In the genomic region with DNA sequence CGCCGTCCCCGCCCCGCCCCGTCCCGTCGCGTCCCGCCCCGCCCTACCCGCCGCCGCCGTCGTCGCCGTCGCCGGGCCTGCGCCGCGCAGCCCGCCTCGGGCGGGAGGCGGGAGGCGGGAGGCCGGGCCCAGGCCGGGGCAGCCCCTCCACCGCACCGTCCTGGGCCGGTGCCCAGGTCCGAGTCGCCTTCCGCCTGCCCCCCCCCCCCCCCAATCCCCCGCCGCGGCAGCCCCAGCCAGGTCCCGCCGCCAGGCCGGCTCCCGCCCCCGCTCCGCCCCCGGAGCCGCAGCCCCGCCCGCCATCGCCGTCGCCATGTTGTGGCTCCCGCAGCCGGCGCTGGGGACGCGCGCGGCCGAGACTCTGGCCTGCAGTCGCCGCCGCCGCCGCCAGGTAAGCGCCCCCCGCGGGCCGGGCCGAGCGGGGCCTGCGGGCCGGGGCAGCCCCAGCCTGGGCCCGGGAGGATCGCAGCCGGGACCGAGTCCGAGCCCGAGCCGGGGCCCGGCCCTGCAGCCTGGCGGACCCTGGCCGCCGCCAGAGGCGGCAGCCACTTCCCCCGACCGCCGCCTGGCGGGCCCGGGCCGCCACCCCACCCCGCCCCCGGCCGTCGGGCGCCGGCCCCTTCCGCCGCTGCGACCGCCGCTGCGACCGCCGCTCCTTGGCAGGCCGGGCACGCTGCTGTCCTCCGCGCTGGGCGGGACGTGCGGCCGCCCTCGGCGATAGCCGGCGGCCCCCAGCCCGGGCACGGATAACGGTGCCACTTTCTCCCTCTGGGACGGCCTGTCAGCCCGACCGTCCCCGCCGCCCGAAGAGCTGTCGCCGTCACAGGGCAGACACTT, we compare ENCODE assay signal across 8 cellular contexts. TPM values are rescaled to one million over a fixed set of nuclear protein-coding genes. Genes with fewer than 3 reads are reported as not detected.
DNase-seq lines count a peak whose midpoint lies in the region; ATAC-seq and TF ChIP-seq lines count a peak whose summit lies in the region.

ZNF592 (plus strand) TSS at position 319 of the 837 bp plus-strand sequence. CDS start 34,084 bp downstream, outside the sequence.

- H3K27ac Mint-ChIP-seq in activated naive CD4-positive, alpha-beta T cell treated with anti-CD3 and anti-CD28 coated beads, Interleukin-2, amount 50 U/mL, for 72 hours: peak within 1 kb of the TSS; percentile 93 to 97

- DNase-seq in DMS53 treated with DMSO at 0.1 percent for 48 hours (lab: John Stamatoyannopoulos, UW; ENCODE audit: unreplicated experiment) (peak; percentile 31), SKM-1 treated with dmso at 0.1 percent for 144 hours (lab: John Stamatoyannopoulos, UW; ENCODE audit: unreplicated experiment) (peak; percentile 62), head of caudate nucleus (peak in 41 of 42 donors; percentile 8 to 92 (median 80)), ovary (peak; percentile 86 to 91 (median 89)), tibial artery (peak; percentile 76 to 93)
- DNase-seq in activated naive CD4-positive, alpha-beta T cell treated with anti-CD3 and anti-CD28 coated beads, Interleukin-2, amount 50 U/mL, for 72 hours (ENCODE audit: low spot score in 2 of 2): peak; percentile 76 to 85

- H3K9me3 ChIP-seq in HUES64 (ENCODE audit: insufficient read depth, low read depth, low read length) (no peaks in the 10 kb centered on the region), ovary (no peaks in the 10 kb centered on the region), tibial artery (no peaks in the 10 kb centered on the region)

- intact Hi-C loops in head of caudate nucleus (cut with DNase I) (loop anchor here (5.0 kb wide), 3 partner anchors 36 to 116 kb away; partner anchors contain the start of gene WDR73), ovary (cut with DNase I) (loop anchor here in 3 of 4 donors (5.0 to 10.0 kb wide), 4 partner anchors 64 to 166 kb away; partner anchors contain the start of gene ALPK3 (in 1 of the 3)), tibial artery (cut with DNase I; ENCODE audit: low total_unique reads) (loop anchor here (2.0 to 5.0 kb wide), 2 partner anchors 32 to 91 kb away; partner anchors contain the start of genes NMB and SEC11A)

- peak; percentile 62 for ATAC-seq in GM21423 (IDR thresholded peaks at IDR 0.05; ENCODE audit: unreplicated experiment)
- peak; percentile 67 to 74 for ATAC-seq in activated naive CD4-positive, alpha-beta T cell treated with anti-CD3 and anti-CD28 coated beads, Interleukin-2, amount 50 U/mL, for 72 hours

- peak within 1 kb of the TSS; percentile 85 for H3K9ac ChIP-seq in HUES64 (ENCODE audit: low read depth, low read length)

- H3K4me3 ChIP-seq in HUES64 (ENCODE audit: low read length) (peak within 1 kb of the TSS; percentile 94), ovary (peak within 1 kb of the TSS; percentile 88), tibial artery (peak within 1 kb of the TSS; percentile 89 to 93)

- peaks cover 0 to 4% of the 10 kb centered on the region in 2 donors for H3K9me3 Mint-ChIP-seq in activated naive CD4-positive, alpha-beta T cell treated with anti-CD3 and anti-CD28 coated beads, Interleukin-2, amount 50 U/mL, for 72 hours

- TF ChIP-seq CTCF in ovary (IDR thresholded peaks at IDR 0.05) (peak in 2 of 3 donors; percentile 68 to 76), tibial artery (IDR thresholded peaks at IDR 0.05) (peak in 1 of 2 experiments; percentile 84)

- H3K36me3 Mint-ChIP-seq in activated naive CD4-positive, alpha-beta T cell treated with anti-CD3 and anti-CD28 coated beads, Interleukin-2, amount 50 U/mL, for 72 hours: peaks cover 22 to 33% of the 10 kb centered on the region in 2 donors

- H3K36me3 ChIP-seq in HUES64 (ENCODE audit: insufficient read depth, low read length) (no peaks in the 10 kb centered on the region), ovary (no peaks in the 10 kb centered on the region), tibial artery (no peaks in the 10 kb centered on the region)

- no peak for TF ChIP-seq EP300 in ovary (IDR thresholded peaks at IDR 0.05)

- H3K27ac ChIP-seq in HUES64 (ENCODE audit: low read depth, low read length): peak within 1 kb of the TSS; percentile 92
- peak within 1 kb of the TSS; percentile 87 to 95 for H3K27ac ChIP-seq in ovary
- H3K27ac ChIP-seq in tibial artery: peak within 1 kb of the TSS; percentile 96 to 100

- under 1% methylated on average over 127 of the region's 127 CpGs for WGBS in HUES64
- 1 to 3% (median 1%) methylated on average over 7 to 127 of the region's 127 CpGs for WGBS in ovary, 3 donors

- H3K4me1 ChIP-seq in HUES64 (ENCODE audit: insufficient read depth, low read length) (peaks cover 11% of the 10 kb centered on the region), ovary (ENCODE audit: insufficient read depth) (peaks cover 9% of the 10 kb centered on the region), tibial artery (peaks cover 0 to 65% (median 45%) of the 10 kb centered on the region in 4 donors)

- H3K27me3 ChIP-seq in HUES64 (ENCODE audit: insufficient read depth, low read length) (no peaks in the 10 kb centered on the region), ovary (no peaks in the 10 kb centered on the region), tibial artery (no peaks in the 10 kb centered on the region)

- TF ChIP-seq POLR2A in ovary (IDR thresholded peaks at IDR 0.05): peak; percentile 39

RNA-seq across cellular contexts. Expression of gene ZNF592, which starts in this region (rescaled TPM):
- 18.7 TPM for polyA plus RNA-seq in HUES64 (2013, experiment 1 of 2)
- 17.9 TPM for polyA plus RNA-seq in HUES64 (2013, experiment 2 of 2)
- 10 to 100 TPM; 22.7 to 34.7 TPM for total RNA-seq in activated naive CD4-positive, alpha-beta T cell treated with anti-CD3 and anti-CD28 coated beads, Interleukin-2, amount 50 U/mL, for 72 hours
- total RNA-seq in ovary: 10 to 100 TPM; 10.9 to 37.3 (median 28.5) TPM
- polyA plus RNA-seq in ovary: 10 to 100 TPM; 12.1 to 14.1 TPM

Comparison
In these comparisons a context has a peak if more than half of its experiments do, and no peak if none do; other contexts are left out.
1. Peak in every context shown above with its lines: DNase-seq, ATAC-seq, H3K4me3 ChIP-seq and H3K27ac ChIP-seq.
2. DNase-seq: peak in every context shown above with its lines; median percentile 89 in ovary; 84 in tibial artery; 80 in activated naive CD4-positive, alpha-beta T cell treated with anti-CD3 and anti-CD28 coated beads, Interleukin-2, amount 50 U/mL, for 72 hours; 80 in head of caudate nucleus; 62 in SKM-1 treated with dmso at 0.1 percent for 144 hours; 31 in DMS53 treated with DMSO at 0.1 percent for 48 hours.